In the genomic region with DNA sequence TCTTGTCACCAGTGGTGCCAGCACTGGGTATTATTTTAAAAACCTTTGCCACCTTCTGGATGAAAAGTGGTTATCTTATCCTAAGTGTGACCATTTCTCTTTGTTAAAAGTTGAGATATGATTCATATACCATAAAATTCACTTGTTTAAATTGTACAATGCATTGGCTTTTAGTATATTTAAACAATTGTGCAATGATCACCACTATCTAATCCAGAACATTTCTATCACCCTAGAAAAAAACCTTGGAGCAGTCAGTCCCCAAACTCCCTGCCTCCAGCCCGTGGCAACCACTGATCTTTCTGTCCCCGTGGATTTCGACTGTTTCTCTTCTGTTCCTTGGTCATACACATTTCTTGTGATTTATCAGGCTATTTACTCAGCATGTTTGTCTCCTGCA, we compare ENCODE assay signal across 9 cellular contexts. TPM values are rescaled to one million over a fixed set of nuclear protein-coding genes. Genes with fewer than 3 reads are reported as not detected.
DNase-seq lines count a peak whose midpoint lies in the region; ATAC-seq, FAIRE-seq and TF ChIP-seq lines count a peak whose summit lies in the region.
"Had no signal": no experiment of that assay in that cellular context is flagged by ENCODE, and none has a peak within 500 bp of the region (broad histone marks: within the 10 kb centered on the region; RNA-seq: fewer than 3 reads in every experiment).

No MANE protein-coding gene starts in this region.

- no peak for ATAC-seq in CD8-positive, alpha-beta T cell

- no peaks in the 10 kb centered on the region for H3K9me3 Mint-ChIP-seq in CD8-positive, alpha-beta T cell

- H4K5ac ChIP-seq in H1 (ENCODE audit: insufficient read length, low read depth, low read length), result no peak overlapping the region

- H2AFZ ChIP-seq in OCI-LY1 (ENCODE audit: low read length) (no peak overlapping the region), H1 (ENCODE audit: low read length) (no peak overlapping the region), parathyroid adenoma (no peak overlapping the region)

- H3K36me3 Mint-ChIP-seq in CD8-positive, alpha-beta T cell, result peaks cover 4% of the 10 kb centered on the region

- H2BK15ac ChIP-seq in H1 (ENCODE audit: low read length), result no peak overlapping the region; the same call in 1 of the 2 replicates

- H3K4me3 ChIP-seq in CD8-positive, alpha-beta T cell (ENCODE audit: low read depth, low read length), result peak overlapping the region; percentile 6
- H3K4me3 ChIP-seq in OCI-LY1 (ENCODE audit: low read depth, low read length, poor library complexity, severe bottlenecking) (no peak overlapping the region), H1 (ENCODE audit: extremely low read depth in 1 of 4, insufficient read depth in 2 of 4, low read depth in 3 of 4, low read length in 4 of 4) (no peak overlapping the region), parathyroid adenoma (ENCODE audit: low read depth, low read length) (no peak overlapping the region)

- no peak overlapping the region for H4K91ac ChIP-seq in H1 (replicated peaks; ENCODE audit: insufficient read length, low read length)

- no peak for TF ChIP-seq POLR2A in H1 (IDR thresholded peaks at IDR 0.05; ENCODE audit: control extremely low read depth in 1 of 2, low read depth in 2 of 2, low read length in 2 of 2)

- TF ChIP-seq CTCF in CD8-positive, alpha-beta T cell (IDR thresholded peaks at IDR 0.05), result no peak
- TF ChIP-seq CTCF in OCI-LY1 (IDR thresholded peaks at IDR 0.05; ENCODE audit: low read length) (no peak), H1 (IDR thresholded peaks at IDR 0.05; ENCODE audit: control extremely low read depth in 1 of 3, insufficient read depth in 1 of 3, low read depth in 1 of 3, low read length in 3 of 3) (no peak), parathyroid adenoma (IDR thresholded peaks at IDR 0.05) (no peak)

- no peak overlapping the region; the same call in 1 of the 2 replicates for H3K18ac ChIP-seq in H1 (ENCODE audit: extremely low read depth, low read length)

- WGBS in H1 (ENCODE audit: extremely low coverage in 1 of 2, insufficient coverage in 1 of 2, insufficient read length in 1 of 2, insufficient replicate concordance in 2 of 2, low coverage in 1 of 2, low lambda C conversion rate in 2 of 2, missing lambda C conversion rate in 1 of 2), 2 experiments, result 89% methylated on average over 3 of the region's 3 CpGs; no CpG with 5 or more reads in 1 of the 2 experiments

- no peak for FAIRE-seq in H1 (lab: Jason Lieb, UNC)

- CTCF ChIA-PET in CD8-positive, alpha-beta T cell (lab: Charles Lee), result interaction anchor here (0.9 to 3.9 kb wide), 8 partner anchors 11 to 38 kb away, joined by 3 to 47 read pairs (median 15); no protein-coding TSS in a partner anchor
- CTCF ChIA-PET in H1 (lab: Charles Lee; ENCODE audit: partially characterized antibody), result interaction anchor here (0.8 to 31.7 kb wide), 8 partner anchors 9 to 31 kb away, joined by 3 to 838 read pairs (median 8); partner anchors contain the start of gene SH2B3

- H3K27ac Mint-ChIP-seq in CD8-positive, alpha-beta T cell, result peak overlapping the region; percentile 100

- H3K79me1 ChIP-seq in H1 (ENCODE audit: low read depth, low read length), result peaks cover 11% of the 10 kb centered on the region

- peak overlapping the region; percentile 91 for H3K27ac ChIP-seq in CD8-positive, alpha-beta T cell (ENCODE audit: low read depth, low read length)
- no peak overlapping the region for H3K27ac ChIP-seq in OCI-LY1 (ENCODE audit: low read depth, low read length, poor library complexity, severe bottlenecking)
- H3K27ac ChIP-seq in H1 (ENCODE audit: low read depth, low read length), result no peak overlapping the region
- peak overlapping the region; percentile 62 for H3K27ac ChIP-seq in parathyroid adenoma

- 0 out of 2 replicates have a peak overlapping the region, but pooled peaks have one; percentile 17 for H3K4me2 ChIP-seq in OCI-LY1 (ENCODE audit: low read length)
- H3K4me2 ChIP-seq in H1 (ENCODE audit: insufficient read depth in 1 of 2, low read depth in 2 of 2, low read length in 2 of 2), result peak overlapping the region in 1 of 2 experiments; percentile 10; a peak in 1 of 4 replicates
- no peak overlapping the region for H3K4me2 ChIP-seq in parathyroid adenoma (ENCODE audit: low read length)

- H2BK12ac ChIP-seq in H1 (ENCODE audit: low read depth, low read length), result 0 out of 2 replicates have a peak overlapping the region, but pooled peaks have one; percentile 30

- H2AK5ac ChIP-seq in H1 (ENCODE audit: low read depth, low read length), result no peak overlapping the region

- no peak for TF ChIP-seq EP300 in H1 (IDR thresholded peaks at IDR 0.05; ENCODE audit: borderline replicate concordance in 1 of 2, low read depth in 2 of 2, low read length in 2 of 2)

- no peak for DNase-seq in CD8-positive, alpha-beta T cell
- DNase-seq in H1 (ENCODE audit: low read depth in 1 of 2, low spot score in 2 of 2) (no peak), Ammon's horn (ENCODE audit: low spot score) (no peak), COLO668 (lab: John Stamatoyannopoulos, UW; ENCODE audit: unreplicated experiment) (no peak), NCI-H446 treated with DMSO at 0.1 percent for 48 hours (lab: John Stamatoyannopoulos, UW) (no peak)
- no peak for DNase-seq in activated CD8-positive, alpha-beta memory T cell treated with anti-CD3 and anti-CD28 coated beads, Interleukin-2, amount 50 U/mL, for 4 hours
- DNase-seq: NCI-H2171 treated with DMSO at 0.1 percent for 48 hours had no signal

- H3K36me3 ChIP-seq in CD8-positive, alpha-beta T cell (ENCODE audit: insufficient read depth, low read length), result no peaks in the 10 kb centered on the region
- no peaks in the 10 kb centered on the region; the same call in 1 of the 2 replicates for H3K36me3 ChIP-seq in OCI-LY1 (ENCODE audit: insufficient read depth, low read length)
- H3K36me3 ChIP-seq in H1 (ENCODE audit: control insufficient read depth in 2 of 4, insufficient read depth in 4 of 4, low read length in 3 of 4), result no peaks in the 10 kb centered on the region
- H3K36me3 ChIP-seq in parathyroid adenoma (ENCODE audit: control insufficient read depth, insufficient read depth, low read length), result no peaks in the 10 kb centered on the region

- peaks cover 100% of the 10 kb centered on the region for H3K4me1 ChIP-seq in CD8-positive, alpha-beta T cell (ENCODE audit: insufficient read depth, low read length)
- peaks cover 23% of the 10 kb centered on the region for H3K4me1 ChIP-seq in OCI-LY1 (ENCODE audit: insufficient read depth, low read length, severe bottlenecking)
- H3K4me1 ChIP-seq in H1 (replicated peaks in 1 of 4; ENCODE audit: control insufficient read depth in 3 of 4, insufficient read depth in 4 of 4, low read length in 3 of 4), result peaks cover 4 to 52% (median 37%) of the 10 kb centered on the region in 4 experiments
- peaks cover 4% of the 10 kb centered on the region for H3K4me1 ChIP-seq in parathyroid adenoma

- peaks cover 94% of the 10 kb centered on the region for H3K4me1 Mint-ChIP-seq in CD8-positive, alpha-beta T cell (ENCODE audit: low read depth)

- no peak overlapping the region for H3K23ac ChIP-seq in H1 (ENCODE audit: insufficient read length)

- no peaks in the 10 kb centered on the region for H3K9me3 ChIP-seq in CD8-positive, alpha-beta T cell (ENCODE audit: low read length)
- H3K9me3 ChIP-seq in OCI-LY1 (ENCODE audit: low read length), result no peaks in the 10 kb centered on the region
- H3K9me3 ChIP-seq in H1 (ENCODE audit: insufficient read depth in 2 of 2, low read depth in 1 of 2, low read length in 1 of 2), result no peaks in the 10 kb centered on the region
- H3K9me3 ChIP-seq in parathyroid adenoma (ENCODE audit: control insufficient read depth, low read length), result no peaks in the 10 kb centered on the region

- no peak overlapping the region for H2BK120ac ChIP-seq in H1 (replicated peaks; ENCODE audit: low read depth, low read length)

- no peak overlapping the region for H3K9ac ChIP-seq in OCI-LY1 (ENCODE audit: low read length)
- peak overlapping the region in 1 of 4 experiments; percentile 36; a peak in 2 of 7 replicates for H3K9ac ChIP-seq in H1 (replicated peaks in 1 of 4; ENCODE audit: extremely low read depth in 1 of 4, low read depth in 3 of 4, low read length in 3 of 4)
- no peak overlapping the region for H3K9ac ChIP-seq in parathyroid adenoma

- no peaks in the 10 kb centered on the region for H3F3A ChIP-seq in OCI-LY1 (ENCODE audit: insufficient read depth, low read length)

- no peak for TF ChIP-seq RAD21 in H1 (IDR thresholded peaks at IDR 0.05 in 1 of 2, conservative IDR thresholded peaks at IDR 0.05 in 1 of 2; ENCODE audit: low read depth in 2 of 2, low read length in 2 of 2)

- H3K27me3 Mint-ChIP-seq in CD8-positive, alpha-beta T cell (ENCODE audit: low read depth), result no peaks in the 10 kb centered on the region

- H3K4me3 Mint-ChIP-seq in CD8-positive, alpha-beta T cell, result peak overlapping the region; percentile 82

- H3K79me2 ChIP-seq in OCI-LY1 (ENCODE audit: insufficient read depth, low read length) (no peaks in the 10 kb centered on the region), H1 (ENCODE audit: control insufficient read depth in 1 of 2, insufficient read depth in 2 of 2, low read length in 2 of 2) (peaks cover 3 to 79% of the 10 kb centered on the region in 2 experiments; a peak in 3 of 4 replicates), parathyroid adenoma (peaks cover 4% of the 10 kb centered on the region)

- no peak overlapping the region for H3K14ac ChIP-seq in H1 (ENCODE audit: insufficient read length)

- no peaks in the 10 kb centered on the region for H3K27me3 ChIP-seq in CD8-positive, alpha-beta T cell (ENCODE audit: insufficient read depth, low read length)
- H3K27me3 ChIP-seq in OCI-LY1 (ENCODE audit: insufficient read depth, low read length), result no peaks in the 10 kb centered on the region
- no peaks in the 10 kb centered on the region for H3K27me3 ChIP-seq in H1 (replicated peaks in 1 of 4; ENCODE audit: control insufficient read depth in 3 of 4, extremely low read depth in 1 of 4, insufficient read depth in 3 of 4, low read length in 3 of 4)
- H3K27me3 ChIP-seq in parathyroid adenoma (ENCODE audit: control insufficient read depth, insufficient read depth, low read length), result no peaks in the 10 kb centered on the region

- no peak overlapping the region for H2BK5ac ChIP-seq in H1 (ENCODE audit: low read depth, low read length)

- H3K9me2 ChIP-seq in OCI-LY1 (ENCODE audit: low read depth, low read length), result no peaks in the 10 kb centered on the region

- no peak overlapping the region for H4K8ac ChIP-seq in H1 (ENCODE audit: extremely low read depth, insufficient read depth, low read length)

- no peak overlapping the region for H3K56ac ChIP-seq in H1 (replicated peaks; ENCODE audit: insufficient read length, low read depth, low read length)

- H2BK20ac ChIP-seq in H1 (ENCODE audit: low read length), result no peak overlapping the region

- POLR2A ChIA-PET in CD8-positive, alpha-beta T cell (lab: Charles Lee), result interaction anchor here (1.0 to 3.8 kb wide), 8 partner anchors 9 to 75 kb away, joined by 3 to 38 read pairs (median 12); no protein-coding TSS in a partner anchor
- POLR2A ChIA-PET in H1 (lab: Charles Lee; ENCODE audit: partially characterized antibody), result interaction anchor here (1.1 to 3.2 kb wide), 4 partner anchors 9 to 30 kb away, joined by 3 to 26 read pairs (median 10); no protein-coding TSS in a partner anchor

- H4K20me1 ChIP-seq in OCI-LY1 (ENCODE audit: insufficient read depth, low read length) (no peaks in the 10 kb centered on the region), H1 (replicated peaks in 1 of 2; ENCODE audit: control insufficient read depth in 1 of 2, insufficient read depth in 2 of 2, low read length in 2 of 2) (peaks cover 19 to 27% of the 10 kb centered on the region in 2 experiments)

- H3K23me2 ChIP-seq in H1 (ENCODE audit: low read depth, low read length), result no peaks in the 10 kb centered on the region

- H3K4ac ChIP-seq in H1 (replicated peaks; ENCODE audit: insufficient read length, low read depth, low read length), result no peak overlapping the region

- intact Hi-C loops in CD8-positive, alpha-beta T cell (cut with DNase I, micrococcal nuclease), result loop anchor here (1.0 to 10.0 kb wide), 3 partner anchors 17 to 849 kb away; partner anchors contain the start of gene PPTC7 (in 1 of the 2)

RNA-seq across cellular contexts. Expression of gene SH2B3, which starts 28.3 kb away (rescaled TPM):
- total RNA-seq in CD8-positive, alpha-beta T cell, result 10 to 100 TPM; 48.7 to 48.8 TPM
- 29.8 and 34.1 TPM in 2 replicates for total RNA-seq in H1 (2021; fragmentation: NEBNext Ultra II Directional; extraction: Animal tissue kit (Norgen Biotek cat#: 25700))
- polyA plus RNA-seq in H1 (2011; rRNA removed), result 20.8 and 25.1 TPM in 2 replicates
- 18.3 TPM for polyA plus RNA-seq in H1 (2011; cell fraction: cytosol; rRNA removed)
- 18.8 TPM for polyA plus RNA-seq in H1 (2011; cell fraction: nucleus; rRNA removed)
- 18.4 to 20.9 TPM (median 20.6 TPM) in 4 replicates for polyA plus RNA-seq in H1 (2012, experiment 1 of 2)
- 12.1 TPM for polyA plus RNA-seq in H1 (2012, experiment 2 of 2)
- polyA plus RNA-seq in H1 (2013, experiment 1 of 2), result 20.8 TPM
- 21.5 TPM for polyA plus RNA-seq in H1 (2013, experiment 2 of 2)
- polyA minus RNA-seq in H1 (2011; rRNA and poly(A)+ RNA removed), result 12.6 and 17.8 TPM in 2 replicates
- 19.1 TPM for polyA minus RNA-seq in H1 (2011; cell fraction: cytosol; rRNA and poly(A)+ RNA removed)
- polyA minus RNA-seq in H1 (2011; cell fraction: nucleus; rRNA and poly(A)+ RNA removed), result 14.7 TPM

Comparison
In these comparisons a context has a peak if more than half of its experiments do, and no peak if none do; other contexts are left out.
1. H3K27ac ChIP-seq: peak in CD8-positive, alpha-beta T cell (single experiment) and parathyroid adenoma (single experiment); none in OCI-LY1 (single experiment) and H1 (single experiment).